Comparison of ENCODE assay signal across 13 cellular contexts in the genomic region with DNA sequence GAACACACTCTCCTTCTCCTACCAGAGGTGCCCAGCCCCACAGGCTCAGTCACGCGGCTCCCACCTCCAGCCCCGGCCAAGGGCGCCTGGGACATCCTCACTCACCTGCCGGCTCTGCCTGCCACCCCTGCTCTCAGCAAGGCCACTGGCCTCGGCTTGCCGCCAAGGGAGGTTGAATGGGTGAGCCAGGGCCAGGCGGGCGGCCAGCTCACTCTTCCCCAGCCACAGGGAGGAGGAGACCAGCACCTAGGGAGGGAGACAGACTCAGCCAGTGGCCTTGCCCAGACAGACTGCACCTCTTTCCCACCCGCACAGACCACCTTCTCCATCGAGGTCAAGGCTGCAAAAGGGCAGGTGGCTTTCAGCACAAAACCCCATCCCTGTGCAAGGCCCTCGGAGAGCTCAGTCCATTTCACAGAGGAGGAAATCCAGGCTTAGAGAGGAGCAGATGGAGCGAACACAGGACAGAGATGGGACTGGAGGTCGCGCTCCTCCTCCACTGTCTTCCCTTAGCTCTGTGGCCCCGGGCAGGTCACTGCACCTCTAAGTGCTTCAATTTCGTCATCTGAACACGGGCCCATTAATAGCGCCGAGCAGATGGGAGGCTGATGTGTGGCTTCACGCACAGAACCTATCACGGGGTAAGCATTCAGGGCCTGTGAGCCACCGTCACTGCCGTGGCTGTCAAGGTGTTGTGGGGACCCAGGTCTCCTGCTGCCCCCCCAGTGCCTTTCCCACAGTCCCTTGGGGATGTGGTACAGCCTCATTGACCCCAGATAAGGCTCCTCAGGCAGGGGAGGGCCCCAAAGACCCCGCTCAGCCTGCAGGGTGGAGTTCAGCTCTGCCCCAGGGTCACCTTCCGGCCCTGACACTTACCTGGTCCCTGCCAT. TPM values are rescaled to one million over a fixed set of nuclear protein-coding genes. Genes with fewer than 3 reads are reported as not detected.
DNase-seq lines count a peak whose midpoint lies in the region; ATAC-seq, FAIRE-seq and TF ChIP-seq lines count a peak whose summit lies in the region.
"Had no signal": no experiment of that assay in that cellular context is flagged by ENCODE, and none has a peak within 500 bp of the region (broad histone marks: within the 10 kb centered on the region; RNA-seq: fewer than 3 reads in every experiment).

No MANE protein-coding gene starts in this region.

- in situ Hi-C loops in K562 (cut with MboI): loop anchor here (10.0 kb wide), 1 partner anchor 253 kb away; no protein-coding TSS in a partner anchor

- no peaks in the 10 kb centered on the region for H3K79me2 ChIP-seq in K562 (ENCODE audit: control insufficient read depth, insufficient read depth, low read length)

- POLR2A ChIA-PET in A549 (lab: Yijun Ruan, JAX) (no interaction called here), K562 (lab: Yijun Ruan, JAX) (interaction anchor here (0.7 to 1.1 kb wide), 2 partner anchors 10 to 11 kb away, joined by 3 to 4 read pairs; no protein-coding TSS in a partner anchor)

- H3K4me3 ChIP-seq in A549: no peak overlapping the region
- H3K4me3 ChIP-seq in K562: no peak overlapping the region
- H3K4me3 ChIP-seq in right lobe of liver: no peak overlapping the region

- no peak overlapping the region for H2AFZ ChIP-seq in K562 (ENCODE audit: low read depth, low read length)

- H3K4me1 ChIP-seq in A549: peaks cover 2% of the 10 kb centered on the region; the same call in 2 of the 3 replicates
- peaks cover 0 to 26% of the 10 kb centered on the region in 2 experiments; a peak in 2 of 5 replicates for H3K4me1 ChIP-seq in K562 (replicated peaks in 1 of 2; ENCODE audit: control insufficient read depth in 2 of 2, insufficient read depth in 2 of 2, low read length in 2 of 2)
- H3K4me1 ChIP-seq in right lobe of liver: peaks cover 0 to 9% (median 0%) of the 10 kb centered on the region in 4 donors

- H3K9ac ChIP-seq in K562 (ENCODE audit: insufficient read depth in 1 of 2, low read depth in 2 of 2, low read length in 2 of 2): peak overlapping the region in 1 of 2 experiments; percentile 24; a peak in 2 of 4 replicates

- H3K4me2 ChIP-seq in A549 (no peak overlapping the region), K562 (ENCODE audit: insufficient read depth, low read length) (no peak overlapping the region)

- TF ChIP-seq RAD21 in A549 (conservative IDR thresholded peaks at IDR 0.05 in 1 of 2, IDR thresholded peaks at IDR 0.05 in 1 of 2) (no peak), K562 (CRISPR knock-in tag; conservative IDR thresholded peaks at IDR 0.05 in 1 of 2, IDR thresholded peaks at IDR 0.05 in 1 of 2) (no peak)

- H3K36me3 ChIP-seq in K562 (ENCODE audit: control insufficient read depth, insufficient read depth, low read length): no peaks in the 10 kb centered on the region
- no peaks in the 10 kb centered on the region for H3K36me3 ChIP-seq in right lobe of liver

- H3K27ac ChIP-seq in A549 (peak overlapping the region; percentile 5 to 21; a peak in 4 of 6 replicates), K562 (ENCODE audit: extremely low read depth, low read depth, low read length) (no peak overlapping the region), right lobe of liver (no peak overlapping the region)

- TF ChIP-seq POLR2A in A549 (IDR thresholded peaks at IDR 0.05; ENCODE audit: low read length): no peak
- TF ChIP-seq POLR2A in K562 (conservative IDR thresholded peaks at IDR 0.05): no peak
- TF ChIP-seq POLR2A in right lobe of liver (IDR thresholded peaks at IDR 0.05): no peak

- no peak for FAIRE-seq in A549 (lab: Jason Lieb, UNC)
- no peak for FAIRE-seq in K562 (lab: Jason Lieb, UNC)
- FAIRE-seq: G401.6 had no signal

- no peak for TF ChIP-seq CTCF in A549 (IDR thresholded peaks at IDR 0.05)
- no peak for TF ChIP-seq CTCF in K562 (IDR thresholded peaks at IDR 0.05 in 2 of 3, conservative IDR thresholded peaks at IDR 0.05 in 1 of 3; ENCODE audit: insufficient read depth in 2 of 3, low read depth in 1 of 3, low read length in 3 of 3)
- TF ChIP-seq CTCF in right lobe of liver (IDR thresholded peaks at IDR 0.05): no peak

- ATAC-seq in A549 (no peak), K562 (no peak), right lobe of liver (peak; percentile 87 to 91 (median 90)), GM21381 (IDR thresholded peaks at IDR 0.05; ENCODE audit: unreplicated experiment) (no peak)

- no peaks in the 10 kb centered on the region for H3K9me1 ChIP-seq in K562 (ENCODE audit: control insufficient read depth, insufficient read depth, low read length)

- H3K9me3 ChIP-seq in A549 (no peaks in the 10 kb centered on the region), K562 (replicated peaks; ENCODE audit: control insufficient read depth, insufficient read depth, low read depth, low read length) (no peaks in the 10 kb centered on the region), right lobe of liver (no peaks in the 10 kb centered on the region)

- CTCF ChIA-PET in A549 (lab: Yijun Ruan, JAX): interaction anchor here (0.8 to 21.2 kb wide), 9 partner anchors 4 to 437 kb away, joined by 3 to 344 read pairs (median 4); no protein-coding TSS in a partner anchor
- CTCF ChIA-PET in K562 (lab: Yijun Ruan, JAX; ENCODE audit: low intra/inter-chr PET ratio): no interaction called here

- peaks cover 13% of the 10 kb centered on the region for H4K20me1 ChIP-seq in K562 (replicated peaks; ENCODE audit: control insufficient read depth, insufficient read depth, low read length)

- DNase-seq in A549 (ENCODE audit: low read depth in 1 of 2, low spot score in 1 of 2) (no peak), HK-2 (ENCODE audit: unreplicated experiment) (peak; percentile 48), K562 (ENCODE audit: extremely low read depth in 1 of 4, low spot score in 3 of 4) (no peak), right lobe of liver (peak; percentile 95 to 97 (median 95)), NOMO-1 (lab: John Stamatoyannopoulos, UW; ENCODE audit: unreplicated experiment in 2 of 2) (no peak), T-helper 2 cell (no peak), SKM-1 treated with dmso at 0.1 percent for 144 hours (lab: John Stamatoyannopoulos, UW; ENCODE audit: unreplicated experiment) (no peak)
- DNase-seq: activated CD4-positive, CD25-positive, alpha-beta regulatory T cell; foreskin fibroblast; NCI-H446 treated with DMSO at 0.1 percent for 48 hours; SIG-M5 had no signal

- TF ChIP-seq EP300 in A549 (IDR thresholded peaks at IDR 0.05) (no peak), K562 (IDR thresholded peaks at IDR 0.05; ENCODE audit: low read length) (no peak)

- BruUV-seq in K562 (replicated peaks; lab: Mats Ljungman, UMichigan): no TSS peak

- H3K27me3 ChIP-seq in K562 (ENCODE audit: control insufficient read depth in 2 of 2, insufficient read depth in 2 of 2, low read length in 2 of 2) (peaks cover 17 to 72% of the 10 kb centered on the region in 2 experiments; a peak in 4 of 5 replicates), right lobe of liver (no peaks in the 10 kb centered on the region)

- WGBS in A549 (ENCODE audit: missing lambda C conversion rate): 75% methylated on average over 19 of the region's 26 CpGs
- WGBS in K562 (ENCODE audit: insufficient coverage, low coverage, missing lambda C conversion rate): 32% methylated on average over 26 of the region's 26 CpGs
- WGBS in right lobe of liver (ENCODE audit: insufficient coverage, low coverage, low lambda C conversion rate, missing lambda C conversion rate): 20% methylated on average over 1 of the region's 26 CpGs

- intact Hi-C loops in K562 (cut with micrococcal nuclease): loop anchor here (10.0 kb wide), 1 partner anchor 123 kb away; a partner anchor contains a TSS
- intact Hi-C loops in right lobe of liver (cut with DNase I): loop anchor here in 1 of 2 donors (10.0 kb wide), 1 partner anchor 243 kb away; no protein-coding TSS in a partner anchor

TF ChIP-seq in K562, 482 proteins besides CTCF, POLR2A, EP300 and RAD21:
- TF ChIP-seq FOXM1 (IDR thresholded peaks at IDR 0.05; ENCODE audit: low read depth): no peak
- TF ChIP-seq FOXM1 (CRISPR knock-in tag; IDR thresholded peaks at IDR 0.05; ENCODE audit: low read depth): no peak
- TF ChIP-seq ZKSCAN8 (CRISPR knock-in tag; IDR thresholded peaks at IDR 0.05): peak; percentile 24; the same call in 1 of the 2 replicates

RNA-seq across cellular contexts. Expression of a gene that starts 56.1 kb away (rescaled TPM):
- 20.3 and 24.2 TPM in 2 replicates for polyA plus RNA-seq in A549 (2011; rRNA removed)
- polyA plus RNA-seq in A549 (2012; cell fraction: cytosol; rRNA removed): 26.4 and 29.5 TPM in 2 replicates
- 11.5 and 15.5 TPM in 2 replicates for polyA plus RNA-seq in A549 (2012; cell fraction: nucleus; rRNA removed)
- 23.3 to 27.7 TPM (median 26.9 TPM) in 3 replicates for polyA plus RNA-seq in A549 (2017; fragmentation: RNase III; extraction: RNeasy Plus Mini Kit Qiagen cat#74134 plus additional on column Dnase treatment)
- 5.7 and 7.2 TPM in 2 replicates for polyA minus RNA-seq in A549 (2011; rRNA and poly(A)+ RNA removed)
- 15.0 and 19.5 TPM in 2 replicates for total RNA-seq in K562 (2011; cell fraction: chromatin; rRNA removed; ENCODE audit: low replicate concordance)
- total RNA-seq in K562 (2011; cell fraction: nucleolus; rRNA removed): 8.7 and 9.6 TPM in 2 replicates
- total RNA-seq in K562 (2011; cell fraction: nucleoplasm; rRNA removed): 13.8 and 19.5 TPM in 2 replicates
- 23.2 and 35.2 TPM in 2 replicates for total RNA-seq in K562 (2014; rRNA removed)
- 32.6 and 39.9 TPM in 2 replicates for total RNA-seq in K562 (2014; rRNA removed; fragmentation: Illumina TruSeq; extraction: Trizol)
- total RNA-seq in K562 (2015; rRNA removed; fragmentation: Illumina TruSeq; extraction: Trizol): 16.1 and 16.4 TPM in 2 replicates
- 33.7 and 38.8 TPM in 2 replicates for total RNA-seq in K562 (2021)
- polyA plus RNA-seq in K562 (2011; rRNA removed): 27.4 and 35.0 TPM in 2 replicates
- 12.1 and 25.8 TPM in 2 replicates for polyA plus RNA-seq in K562 (2011; cell fraction: cytosol; rRNA removed)
- polyA plus RNA-seq in K562 (2011; cell fraction: nucleus; rRNA removed): 9.6 and 15.0 TPM in 2 replicates
- polyA plus RNA-seq in K562 (2012): 37.1 and 50.2 TPM in 2 replicates
- polyA plus RNA-seq in K562 (2014; fragmentation: Illumina TruSeq; extraction: Trizol): 43.4 and 48.8 TPM in 2 replicates
- polyA plus RNA-seq in K562 (2014; fragmentation: Nextera tagmentation; extraction: Ambion mirVana): 10 to 100 TPM in 1 of 2 experiments, 1 to 10 TPM in 1; 8.0 to 10.3 TPM
- 32.5 and 36.9 TPM in 2 replicates for polyA plus RNA-seq in K562 (2014; rRNA removed)
- 18.2 and 19.3 TPM in 2 replicates for polyA minus RNA-seq in K562 (2011; rRNA and poly(A)+ RNA removed)
- polyA minus RNA-seq in K562 (2011; cell fraction: cytosol; rRNA and poly(A)+ RNA removed): 7.6 and 8.6 TPM in 2 replicates
- 3.9 and 8.6 TPM in 2 replicates for polyA minus RNA-seq in K562 (2011; cell fraction: nucleus; rRNA and poly(A)+ RNA removed)
- 1 to 10 TPM in 3 of 6 experiments, under 1 TPM in 3; 0.37 to 2.9 (median 1.0) TPM for total RNA-seq in right lobe of liver

Comparison
In these comparisons a context has a peak if more than half of its experiments do, and no peak if none do; other contexts are left out.
1. ATAC-seq: peak in right lobe of liver (4 of 4); none in A549 (0 of 2), K562 (single experiment) and GM21381 (single experiment).
2. DNase-seq: peak in HK-2 (single experiment) and right lobe of liver (3 of 3); none in A549 (0 of 2), K562 (0 of 4), NOMO-1 (0 of 2), T-helper 2 cell (0 of 5) and SKM-1 treated with dmso at 0.1 percent for 144 hours (single experiment).
3. H3K27ac ChIP-seq: peak in A549 (2 of 2); none in K562 (single experiment) and right lobe of liver (0 of 3).